ENCODE assay signal across 1 cellular context in the genomic region with DNA sequence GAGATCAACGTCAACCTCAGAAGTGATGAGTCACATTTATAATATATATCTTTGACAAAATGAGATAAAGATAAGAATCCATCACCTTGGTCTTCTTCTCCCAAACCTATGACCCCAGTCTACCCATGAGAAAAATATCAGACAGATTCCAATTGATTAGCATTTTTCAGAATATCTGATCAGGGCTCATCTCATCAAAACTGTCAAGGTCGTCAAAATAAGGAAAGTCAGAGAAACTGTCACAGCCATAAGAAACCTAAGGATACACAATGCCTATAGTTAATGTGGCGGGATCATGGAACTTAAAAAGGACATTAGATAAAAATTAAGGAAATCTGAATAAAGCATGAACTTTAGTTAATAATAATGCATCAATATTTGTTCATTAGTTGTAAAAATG.
TF ChIP-seq lines count a peak whose summit lies in the region.

No MANE protein-coding gene starts in this region.

TF ChIP-seq in A549, 52 proteins besides CTCF, POLR2A, EP300 and RAD21:
- TF ChIP-seq, protein P1, sequence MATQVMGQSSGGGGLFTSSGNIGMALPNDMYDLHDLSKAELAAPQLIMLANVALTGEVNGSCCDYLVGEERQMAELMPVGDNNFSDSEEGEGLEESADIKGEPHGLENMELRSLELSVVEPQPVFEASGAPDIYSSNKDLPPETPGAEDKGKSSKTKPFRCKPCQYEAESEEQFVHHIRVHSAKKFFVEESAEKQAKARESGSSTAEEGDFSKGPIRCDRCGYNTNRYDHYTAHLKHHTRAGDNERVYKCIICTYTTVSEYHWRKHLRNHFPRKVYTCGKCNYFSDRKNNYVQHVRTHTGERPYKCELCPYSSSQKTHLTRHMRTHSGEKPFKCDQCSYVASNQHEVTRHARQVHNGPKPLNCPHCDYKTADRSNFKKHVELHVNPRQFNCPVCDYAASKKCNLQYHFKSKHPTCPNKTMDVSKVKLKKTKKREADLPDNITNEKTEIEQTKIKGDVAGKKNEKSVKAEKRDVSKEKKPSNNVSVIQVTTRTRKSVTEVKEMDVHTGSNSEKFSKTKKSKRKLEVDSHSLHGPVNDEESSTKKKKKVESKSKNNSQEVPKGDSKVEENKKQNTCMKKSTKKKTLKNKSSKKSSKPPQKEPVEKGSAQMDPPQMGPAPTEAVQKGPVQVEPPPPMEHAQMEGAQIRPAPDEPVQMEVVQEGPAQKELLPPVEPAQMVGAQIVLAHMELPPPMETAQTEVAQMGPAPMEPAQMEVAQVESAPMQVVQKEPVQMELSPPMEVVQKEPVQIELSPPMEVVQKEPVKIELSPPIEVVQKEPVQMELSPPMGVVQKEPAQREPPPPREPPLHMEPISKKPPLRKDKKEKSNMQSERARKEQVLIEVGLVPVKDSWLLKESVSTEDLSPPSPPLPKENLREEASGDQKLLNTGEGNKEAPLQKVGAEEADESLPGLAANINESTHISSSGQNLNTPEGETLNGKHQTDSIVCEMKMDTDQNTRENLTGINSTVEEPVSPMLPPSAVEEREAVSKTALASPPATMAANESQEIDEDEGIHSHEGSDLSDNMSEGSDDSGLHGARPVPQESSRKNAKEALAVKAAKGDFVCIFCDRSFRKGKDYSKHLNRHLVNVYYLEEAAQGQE (IDR thresholded peaks at IDR 0.05) = no peak
- TF ChIP-seq KDM5A (IDR thresholded peaks at IDR 0.05) = no peak
- no peak for TF ChIP-seq CEBPB (IDR thresholded peaks at IDR 0.05)
- TF ChIP-seq MAFK (IDR thresholded peaks at IDR 0.05; ENCODE audit: partially characterized antibody) = peak; percentile 60
